ENCODE assay signal across 6 cellular contexts in genomic region chr6:32657329-32657728, GRCh38. TPM values are rescaled to one million over a fixed set of nuclear protein-coding genes. Genes with fewer than 3 reads are reported as not detected.
"Had no signal": no experiment of that assay in that cellular context is flagged by ENCODE, and none has a peak within 500 bp of the region (broad histone marks: within the 10 kb centered on the region; RNA-seq: fewer than 3 reads in every experiment).

No MANE protein-coding gene starts in this region.

RNA-seq across cellular contexts. Expression of gene HLA-DQB1, which starts 9.1 kb away (rescaled TPM):
- total RNA-seq: GM23248, HFFc6, HT1080, IMR-90 had no signal
- polyA plus RNA-seq: GM23248, IMR-90, K562 had no signal

RNA-seq across cellular contexts. Expression of gene HLA-DQA1, which starts 20.1 kb away (rescaled TPM):
- total RNA-seq: GM23248, H1, HFFc6, HT1080, IMR-90 had no signal
- polyA plus RNA-seq: GM23248, IMR-90 had no signal
